15 cellular contexts compared by ENCODE assay signal in genomic region chr3:105359098-105359762, GRCh38. TPM values are rescaled to one million over a fixed set of nuclear protein-coding genes. Genes with fewer than 3 reads are reported as not detected.
A peak's percentile ranks its signal among the peaks of the same experiment; 100 is the strongest.
DNase-seq lines count a peak whose midpoint lies in the region; ATAC-seq, FAIRE-seq and TF ChIP-seq lines count a peak whose summit lies in the region.
"Had no signal": no experiment of that assay in that cellular context is flagged by ENCODE, and none has a peak within 500 bp of the region (broad histone marks: within the 10 kb centered on the region; RNA-seq: fewer than 3 reads in every experiment).

No MANE protein-coding gene starts in this region.

- H3K27me3 ChIP-seq in astrocyte (ENCODE audit: insufficient read depth, low read length): no peaks in the 10 kb centered on the region
- no peaks in the 10 kb centered on the region for H3K27me3 ChIP-seq in Caco-2 (replicated peaks; ENCODE audit: control insufficient read depth, insufficient read depth, low read length)

- H3K9ac ChIP-seq in astrocyte (ENCODE audit: low read length): peak overlapping the region; percentile 60

- H3K9me3 ChIP-seq in astrocyte (ENCODE audit: insufficient read depth, low read depth, low read length): no peaks in the 10 kb centered on the region
- H3K9me3 ChIP-seq in Caco-2: no peaks in the 10 kb centered on the region
- H3K9me3 ChIP-seq: neutrophil had no signal

- H3K27me3 Mint-ChIP-seq in astrocyte (ENCODE audit: low read depth, unreplicated experiment) (no peaks in the 10 kb centered on the region), Caco-2 (ENCODE audit: insufficient read depth, unreplicated experiment) (peaks cover 9% of the 10 kb centered on the region)
- H3K27me3 Mint-ChIP-seq in activated CD4-positive, alpha-beta memory T cell treated with anti-CD3 and anti-CD28 coated beads, Interleukin-2, amount 10 ng/mL, durations not matched to agents 7 days and 5 days: peaks cover 32% of the 10 kb centered on the region

- intact Hi-C loops in Caco-2 (cut with micrococcal nuclease; ENCODE audit: unreplicated experiment): no loop called here

- H3K79me2 ChIP-seq in astrocyte (ENCODE audit: insufficient read depth, low read length): no peaks in the 10 kb centered on the region

- H3K36me3 Mint-ChIP-seq in astrocyte (ENCODE audit: low read depth, unreplicated experiment): no peaks in the 10 kb centered on the region
- no peaks in the 10 kb centered on the region for H3K36me3 Mint-ChIP-seq in activated CD4-positive, alpha-beta memory T cell treated with anti-CD3 and anti-CD28 coated beads, Interleukin-2, amount 10 ng/mL, durations not matched to agents 7 days and 5 days (ENCODE audit: low read depth)
- H3K36me3 Mint-ChIP-seq in Caco-2 (ENCODE audit: insufficient read depth, unreplicated experiment): no peaks in the 10 kb centered on the region

- H3K4me3 Mint-ChIP-seq in astrocyte (ENCODE audit: unreplicated experiment): no peak overlapping the region
- no peak overlapping the region for H3K4me3 Mint-ChIP-seq in activated CD4-positive, alpha-beta memory T cell treated with anti-CD3 and anti-CD28 coated beads, Interleukin-2, amount 10 ng/mL, durations not matched to agents 7 days and 5 days
- no peak overlapping the region for H3K4me3 Mint-ChIP-seq in Caco-2 (ENCODE audit: unreplicated experiment)
- H3K4me3 Mint-ChIP-seq: activated T-cell treated with anti-CD3 and anti-CD28 coated beads, Interleukin-2, amount 50 U/mL, for 72 hours; dendritic cell treated with granulocyte-macrophage colony-stimulating factor and Interleukin-4, amounts not matched to agents 40 ng/mL and 50 ng/mL, for 4 days had no signal

- H3K9me3 Mint-ChIP-seq in astrocyte (ENCODE audit: unreplicated experiment): peaks cover under 1% of the 10 kb centered on the region
- no peaks in the 10 kb centered on the region for H3K9me3 Mint-ChIP-seq in activated CD4-positive, alpha-beta memory T cell treated with anti-CD3 and anti-CD28 coated beads, Interleukin-2, amount 10 ng/mL, durations not matched to agents 7 days and 5 days
- H3K9me3 Mint-ChIP-seq in Caco-2 (ENCODE audit: unreplicated experiment): no peaks in the 10 kb centered on the region
- H3K9me3 Mint-ChIP-seq: activated T-cell treated with anti-CD3 and anti-CD28 coated beads, Interleukin-2, amount 50 U/mL, for 72 hours; dendritic cell treated with granulocyte-macrophage colony-stimulating factor and Interleukin-4, amounts not matched to agents 40 ng/mL and 50 ng/mL, for 4 days had no signal

- POLR2A ChIA-PET in activated CD4-positive, alpha-beta memory T cell treated with anti-CD3 and anti-CD28 coated beads, Interleukin-2, amount 10 ng/mL, durations not matched to agents 7 days and 5 days (lab: Charles Lee): interaction anchor here (1.1 kb wide), 1 partner anchor 9 kb away, joined by 5 read pairs; no protein-coding TSS in a partner anchor
- POLR2A ChIA-PET in Caco-2 (lab: Charles Lee): no interaction called here

- H3K4me2 ChIP-seq in astrocyte (ENCODE audit: low read length): peak overlapping the region; percentile 54

- H3K36me3 ChIP-seq in astrocyte (ENCODE audit: insufficient read depth, low read length) (no peaks in the 10 kb centered on the region), Caco-2 (ENCODE audit: control insufficient read depth, insufficient read depth, low read length) (no peaks in the 10 kb centered on the region)
- H3K36me3 ChIP-seq: neutrophil had no signal

- ATAC-seq in GM18502 (IDR thresholded peaks at IDR 0.05; ENCODE audit: poor library complexity, unreplicated experiment) (peak; percentile 47), HG03442 (IDR thresholded peaks at IDR 0.05; ENCODE audit: unreplicated experiment) (peak; percentile 56), omental fat pad (ENCODE audit: low FRiP score) (peak; percentile 49)
- ATAC-seq: activated T-cell treated with anti-CD3 and anti-CD28 coated beads, Interleukin-2, amount 50 U/mL, for 72 hours had no signal

- no TSS peak for BruUV-seq in Caco-2 (replicated peaks; lab: Mats Ljungman, UMichigan)

- H3K27ac ChIP-seq in astrocyte (ENCODE audit: low read depth, low read length): peak overlapping the region; percentile 90
- H3K27ac ChIP-seq: neutrophil had no signal

- CTCF ChIA-PET in activated CD4-positive, alpha-beta memory T cell treated with anti-CD3 and anti-CD28 coated beads, Interleukin-2, amount 10 ng/mL, durations not matched to agents 7 days and 5 days (lab: Charles Lee): interaction anchor here (0.6 kb wide), 1 partner anchor 101 kb away, joined by 4 read pairs; no protein-coding TSS in a partner anchor
- CTCF ChIA-PET in Caco-2 (lab: Charles Lee): no interaction called here

- peak overlapping the region; percentile 19 for H2AFZ ChIP-seq in astrocyte (ENCODE audit: low read depth, low read length)

- peak overlapping the region; percentile 86 for H3K27ac Mint-ChIP-seq in astrocyte (ENCODE audit: unreplicated experiment)
- H3K27ac Mint-ChIP-seq in activated CD4-positive, alpha-beta memory T cell treated with anti-CD3 and anti-CD28 coated beads, Interleukin-2, amount 10 ng/mL, durations not matched to agents 7 days and 5 days: no peak overlapping the region
- H3K27ac Mint-ChIP-seq in Caco-2 (ENCODE audit: unreplicated experiment): no peak overlapping the region
- H3K27ac Mint-ChIP-seq: activated T-cell treated with anti-CD3 and anti-CD28 coated beads, Interleukin-2, amount 50 U/mL, for 72 hours; dendritic cell treated with granulocyte-macrophage colony-stimulating factor and Interleukin-4, amounts not matched to agents 40 ng/mL and 50 ng/mL, for 4 days had no signal

- DNase-seq in astrocyte (ENCODE audit: low read depth) (peak; percentile 88), omental fat pad (ENCODE audit: low spot score) (no peak), occipital lobe (lab: John Stamatoyannopoulos, UW) (no peak), Caco-2 (no peak)
- no peak for DNase-seq in activated CD4-positive, alpha-beta memory T cell treated with anti-CD3 and anti-CD28 coated beads, Interleukin-2, amount 10 ng/mL, durations not matched to agents 7 days and 5 days
- no peak for DNase-seq in activated effector memory CD4-positive, alpha-beta T cell treated with Interleukin-2 at 50 U/mL for 16 hours
- DNase-seq: activated T-cell treated with anti-CD3 and anti-CD28 coated beads, Interleukin-2, amount 50 U/mL, for 72 hours; DND-41; NK-92 treated with Interleukin-12 subunit alpha and Interleukin-12 subunit beta, amount 100 ng/mL, for 24 hours; stimulated activated CD4-positive, alpha-beta T cell treated with anti-CD3 and anti-CD28 coated beads, Interleukin-4, amount 100 ng/mL, for 4 hours had no signal

- H3K4me3 ChIP-seq in astrocyte (ENCODE audit: insufficient read depth, low read depth, low read length): peak overlapping the region; percentile 6
- H3K4me3 ChIP-seq in Caco-2 (ENCODE audit: low read depth, low read length): no peak overlapping the region

- peaks cover 50% of the 10 kb centered on the region for H3K4me1 Mint-ChIP-seq in astrocyte (ENCODE audit: low read depth, unreplicated experiment)
- peaks cover 5% of the 10 kb centered on the region for H3K4me1 Mint-ChIP-seq in activated CD4-positive, alpha-beta memory T cell treated with anti-CD3 and anti-CD28 coated beads, Interleukin-2, amount 10 ng/mL, durations not matched to agents 7 days and 5 days
- no peaks in the 10 kb centered on the region for H3K4me1 Mint-ChIP-seq in Caco-2 (ENCODE audit: low read depth, unreplicated experiment)

- H3K4me1 ChIP-seq in astrocyte (ENCODE audit: insufficient read depth, low read length): peaks cover 49% of the 10 kb centered on the region
- H3K4me1 ChIP-seq in Caco-2: no peaks in the 10 kb centered on the region

- H4K20me1 ChIP-seq in astrocyte (ENCODE audit: insufficient read depth, low read length): no peaks in the 10 kb centered on the region

- TF ChIP-seq CTCF in astrocyte (IDR thresholded peaks at IDR 0.05; ENCODE audit: insufficient read depth, low read depth, low read length) (no peak), omental fat pad (IDR thresholded peaks at IDR 0.05) (no peak), Caco-2 (IDR thresholded peaks at IDR 0.05; ENCODE audit: insufficient read depth in 1 of 2, low read depth in 1 of 2, low read length in 1 of 2, severe bottlenecking in 1 of 2, unreplicated experiment in 1 of 2) (no peak)

- FAIRE-seq in astrocyte (lab: Jason Lieb, UNC): peak; percentile 90
- FAIRE-seq: TTC549 had no signal

RNA-seq across cellular contexts. Expression of gene ALCAM, which starts 7.5 kb away (rescaled TPM):
- 137 and 154 TPM in 2 replicates for total RNA-seq in astrocyte
- total RNA-seq in omental fat pad: 10 to 100 TPM in 2 of 4 donors, 1 to 10 TPM in 2; 8.0 to 98.4 (median 11.4) TPM
- 10 to 100 TPM; 12.4 to 12.9 TPM for total RNA-seq in activated CD4-positive, alpha-beta memory T cell treated with anti-CD3 and anti-CD28 coated beads, Interleukin-2, amount 10 ng/mL, durations not matched to agents 7 days and 5 days
- 119 TPM for total RNA-seq in occipital lobe
- total RNA-seq in Caco-2 (2022): 0.41 and 0.46 TPM in 2 replicates
